In the genomic region with DNA sequence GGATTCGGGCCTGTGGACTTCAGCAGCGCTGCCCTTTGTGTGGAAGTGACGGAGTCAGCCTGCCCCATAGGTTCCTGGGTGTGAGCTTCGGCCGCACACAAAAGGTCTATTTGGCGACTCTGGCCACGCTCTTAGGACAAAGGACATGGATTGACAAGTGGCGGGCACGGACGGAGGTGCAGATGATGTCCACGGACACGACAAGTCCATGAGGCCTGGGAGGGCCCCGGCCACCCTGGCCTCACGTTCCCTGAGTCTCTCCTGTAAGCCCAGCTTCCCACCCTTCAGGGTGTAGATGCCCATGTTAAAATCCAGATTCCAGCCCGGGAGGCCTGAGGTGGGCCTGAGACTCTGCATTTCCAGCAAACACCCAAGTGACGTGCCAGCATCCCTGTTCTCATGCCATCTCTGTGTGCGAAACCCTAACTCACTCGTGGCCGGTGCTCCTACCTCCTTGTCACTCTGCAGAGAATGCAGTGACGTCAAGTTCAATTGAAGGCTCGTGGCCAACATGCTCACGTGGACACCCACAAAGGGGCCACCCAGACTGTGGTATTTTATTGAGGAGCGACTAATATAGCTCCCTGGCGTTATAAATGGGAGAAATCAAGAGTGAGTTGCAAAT, we compare ENCODE assay signal across 19 cellular contexts.
"Had no signal": no experiment of that assay in that cellular context is flagged by ENCODE, and none has a peak within 500 bp of the region (broad histone marks: within the 10 kb centered on the region; RNA-seq: fewer than 3 reads in every experiment).

No MANE protein-coding gene starts in this region.

- H3K27ac ChIP-seq: adrenal gland, psoas muscle, skin epidermis, upper lobe of left lung had no signal

- DNase-seq: activated CD4-positive, alpha-beta memory T cell treated with anti-CD3 and anti-CD28 coated beads for 36 hours; activated CD4-positive, alpha-beta T cell treated with anti-CD3 and anti-CD28 coated beads for 36 hours; activated effector memory CD4-positive, alpha-beta T cell treated with Interleukin-2 at 50 U/mL for 16 hours; activated T-cell treated with anti-CD3 and anti-CD28 coated beads, Interleukin-2, amount 50 U/mL, for 4 hours; effector CD8-positive, alpha-beta T cell; midbrain; psoas muscle; right cardiac atrium; stimulated activated CD4-positive, alpha-beta T cell treated with anti-CD3 and anti-CD28 coated beads, Interleukin-15, amount 100 ng/mL, for 24 hours; stimulated activated CD4-positive, alpha-beta T cell treated with anti-CD3 and anti-CD28 coated beads, Interleukin-2, amount 100 ng/mL, for 48 hours had no signal

- H3K4me3 Mint-ChIP-seq: activated CD4-positive, alpha-beta memory T cell treated with anti-CD3 and anti-CD28 coated beads for 36 hours; activated CD4-positive, alpha-beta T cell treated with anti-CD3 and anti-CD28 coated beads for 36 hours; activated naive CD4-positive, alpha-beta T cell treated with anti-CD3 and anti-CD28 coated beads, Interleukin-2, amount 50 U/mL, for 24 hours; activated T-cell treated with anti-CD3 and anti-CD28 coated beads, Interleukin-2, amount 50 U/mL, for 4 hours; dendritic cell treated with granulocyte-macrophage colony-stimulating factor and Interleukin-4, amounts not matched to agents 40 ng/mL and 50 ng/mL, for 4 days; neural crest cell; stimulated activated naive CD8-positive, alpha-beta T cell treated with anti-CD3 and anti-CD28 coated beads, Interleukin-15, Interleukin-2, amounts not matched to agents 100 ng/mL and 50 ng/mL, for 24 hours; T-helper 2 cell treated with Interferon-gamma antibody and Interleukin-4, amounts not matched to agents 5 μg/mL and 100 μg/mL, for 36 hours had no signal

- H3K27me3 Mint-ChIP-seq: activated CD4-positive, alpha-beta memory T cell treated with anti-CD3 and anti-CD28 coated beads for 36 hours; activated CD4-positive, alpha-beta T cell treated with anti-CD3 and anti-CD28 coated beads for 36 hours; activated naive CD4-positive, alpha-beta T cell treated with anti-CD3 and anti-CD28 coated beads, Interleukin-2, amount 50 U/mL, for 24 hours; stimulated activated naive CD8-positive, alpha-beta T cell treated with anti-CD3 and anti-CD28 coated beads, Interleukin-15, Interleukin-2, amounts not matched to agents 100 ng/mL and 50 ng/mL, for 24 hours had no signal

- H3K9me3 ChIP-seq: adrenal gland, psoas muscle, upper lobe of left lung had no signal

- H3K27me3 ChIP-seq: adrenal gland, upper lobe of left lung had no signal

- H3K4me3 ChIP-seq: adrenal gland, lung, psoas muscle, skin epidermis, upper lobe of left lung had no signal

- H3K4me1 ChIP-seq: adrenal gland, psoas muscle, upper lobe of left lung had no signal

- H3K36me3 ChIP-seq: adrenal gland, upper lobe of left lung had no signal

- ATAC-seq: activated CD4-positive, alpha-beta T cell treated with anti-CD3 and anti-CD28 coated beads for 36 hours; psoas muscle; right cardiac atrium had no signal

- H3K9me3 Mint-ChIP-seq: activated CD4-positive, alpha-beta memory T cell treated with anti-CD3 and anti-CD28 coated beads for 36 hours; activated naive CD4-positive, alpha-beta T cell treated with anti-CD3 and anti-CD28 coated beads, Interleukin-2, amount 50 U/mL, for 24 hours; activated T-cell treated with anti-CD3 and anti-CD28 coated beads, Interleukin-2, amount 50 U/mL, for 4 hours; neural crest cell; stimulated activated naive CD8-positive, alpha-beta T cell treated with anti-CD3 and anti-CD28 coated beads, Interleukin-15, Interleukin-2, amounts not matched to agents 100 ng/mL and 50 ng/mL, for 24 hours; T-helper 2 cell treated with Interferon-gamma antibody and Interleukin-4, amounts not matched to agents 5 μg/mL and 100 μg/mL, for 36 hours had no signal

- H3K27ac Mint-ChIP-seq: activated CD4-positive, alpha-beta memory T cell treated with anti-CD3 and anti-CD28 coated beads for 36 hours; activated CD4-positive, alpha-beta T cell treated with anti-CD3 and anti-CD28 coated beads for 36 hours; dendritic cell treated with granulocyte-macrophage colony-stimulating factor and Interleukin-4, amounts not matched to agents 40 ng/mL and 50 ng/mL, for 4 days; stimulated activated naive CD8-positive, alpha-beta T cell treated with anti-CD3 and anti-CD28 coated beads, Interleukin-15, Interleukin-2, amounts not matched to agents 100 ng/mL and 50 ng/mL, for 24 hours; T-helper 2 cell treated with Interferon-gamma antibody and Interleukin-4, amounts not matched to agents 5 μg/mL and 100 μg/mL, for 36 hours had no signal
